In the genomic region with DNA sequence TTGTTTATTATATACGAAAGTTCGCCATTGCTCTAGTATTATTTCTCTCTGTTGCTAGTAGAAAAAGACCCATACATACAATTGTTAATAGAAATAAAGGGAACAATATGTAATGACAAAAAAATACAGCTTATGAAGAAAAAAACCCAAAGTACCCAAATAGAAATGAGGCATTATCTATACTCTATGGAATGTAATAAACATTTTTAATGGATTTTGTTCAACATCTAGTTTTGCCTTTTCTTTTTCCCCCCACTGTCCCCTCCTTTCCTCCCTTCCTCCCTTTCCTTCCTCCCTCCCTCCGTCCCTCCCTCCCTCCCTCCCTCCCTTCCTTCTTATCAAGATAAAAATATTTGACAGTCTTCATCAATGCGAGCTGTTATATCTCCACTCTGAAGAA, we compare ENCODE assay signal across 33 cellular contexts.
"Had no signal": no experiment of that assay in that cellular context is flagged by ENCODE, and none has a peak within 500 bp of the region (broad histone marks: within the 10 kb centered on the region; RNA-seq: fewer than 3 reads in every experiment).

No MANE protein-coding gene starts in this region.

- H3K27ac ChIP-seq: adrenal gland, ascending aorta, body of pancreas, brain microvascular endothelial cell, breast epithelium, cardiac muscle cell had no signal

- H3K27me3 ChIP-seq: ascending aorta, body of pancreas, brain microvascular endothelial cell, breast epithelium, cardiac muscle cell had no signal

- H3K4me1 ChIP-seq: adrenal gland, ascending aorta, body of pancreas, breast epithelium had no signal

- FAIRE-seq: astrocyte, bronchial epithelial cell had no signal

- H3K4me3 ChIP-seq: adrenal gland, ascending aorta, body of pancreas, breast epithelium, cardiac muscle cell had no signal

- H3K9me3 ChIP-seq: adrenal gland, ascending aorta, body of pancreas, breast epithelium had no signal

- ATAC-seq: activated naive CD4-positive, alpha-beta T cell treated with anti-CD3 and anti-CD28 coated beads, Interleukin-2, amount 50 U/mL, for 72 hours; activated naive CD8-positive, alpha-beta T cell treated with anti-CD3 and anti-CD28 coated beads, Interleukin-2, amount 50 U/mL, for 24 hours; activated T-cell treated with anti-CD3 and anti-CD28 coated beads, Interleukin-2, amount 50 U/mL, for 4 hours; activated T-cell treated with anti-CD3 and anti-CD28 coated beads, Interleukin-2, amount 50 U/mL, for 72 hours; activated T-helper 17 cell treated with anti-CD3 and anti-CD28 coated beads, Interleukin-2, amount 50 U/mL, for 72 hours; body of pancreas had no signal

- DNase-seq: activated effector memory CD4-positive, alpha-beta T cell treated with anti-CD3 and anti-CD28 coated beads, Interleukin-2, amount 50 U/mL, for 16 hours; activated effector memory CD4-positive, alpha-beta T cell treated with Interleukin-2 at 50 U/mL for 16 hours; activated gamma-delta T cell; activated gamma-delta T cell treated with Interleukin-2 at 50 U/mL for 16 hours; activated naive CD4-positive, alpha-beta T cell; activated naive CD4-positive, alpha-beta T cell treated with anti-CD3 and anti-CD28 coated beads for 36 hours; activated naive CD4-positive, alpha-beta T cell treated with anti-CD3 and anti-CD28 coated beads, Interleukin-2, amount 10 ng/mL, durations not matched to agents 7 days and 5 days; activated naive CD4-positive, alpha-beta T cell treated with anti-CD3 and anti-CD28 coated beads, Interleukin-2, amount 50 U/mL, for 16 hours; activated naive CD4-positive, alpha-beta T cell treated with Interleukin-2 at 50 U/mL for 16 hours; activated naive CD8-positive, alpha-beta T cell treated with anti-CD3 and anti-CD28 coated beads for 36 hours; activated naive CD8-positive, alpha-beta T cell treated with anti-CD3 and anti-CD28 coated beads, Interleukin-2, amount 10 ng/mL, durations not matched to agents 7 days and 5 days; activated naive CD8-positive, alpha-beta T cell treated with anti-CD3 and anti-CD28 coated beads, Interleukin-2, amount 50 U/mL, for 24 hours; activated T-cell treated with anti-CD3 and anti-CD28 coated beads, Interleukin-2, amount 50 U/mL, for 24 hours; activated T-cell treated with anti-CD3 and anti-CD28 coated beads, Interleukin-2, amount 50 U/mL, for 4 hours; activated T-cell treated with anti-CD3 and anti-CD28 coated beads, Interleukin-2, amount 50 U/mL, for 48 hours; activated T-cell treated with anti-CD3 and anti-CD28 coated beads, Interleukin-2, amount 50 U/mL, for 72 hours; adrenal gland; amniotic stem cell; amygdala; anterior cingulate cortex; aorta; body of pancreas; brain microvascular endothelial cell; caudate nucleus; central memory CD4-positive, alpha-beta T cell; cerebellar nuclear complex had no signal

- H3K36me3 ChIP-seq: adrenal gland, ascending aorta, brain microvascular endothelial cell, breast epithelium, cardiac muscle cell had no signal
